In the genomic region with DNA sequence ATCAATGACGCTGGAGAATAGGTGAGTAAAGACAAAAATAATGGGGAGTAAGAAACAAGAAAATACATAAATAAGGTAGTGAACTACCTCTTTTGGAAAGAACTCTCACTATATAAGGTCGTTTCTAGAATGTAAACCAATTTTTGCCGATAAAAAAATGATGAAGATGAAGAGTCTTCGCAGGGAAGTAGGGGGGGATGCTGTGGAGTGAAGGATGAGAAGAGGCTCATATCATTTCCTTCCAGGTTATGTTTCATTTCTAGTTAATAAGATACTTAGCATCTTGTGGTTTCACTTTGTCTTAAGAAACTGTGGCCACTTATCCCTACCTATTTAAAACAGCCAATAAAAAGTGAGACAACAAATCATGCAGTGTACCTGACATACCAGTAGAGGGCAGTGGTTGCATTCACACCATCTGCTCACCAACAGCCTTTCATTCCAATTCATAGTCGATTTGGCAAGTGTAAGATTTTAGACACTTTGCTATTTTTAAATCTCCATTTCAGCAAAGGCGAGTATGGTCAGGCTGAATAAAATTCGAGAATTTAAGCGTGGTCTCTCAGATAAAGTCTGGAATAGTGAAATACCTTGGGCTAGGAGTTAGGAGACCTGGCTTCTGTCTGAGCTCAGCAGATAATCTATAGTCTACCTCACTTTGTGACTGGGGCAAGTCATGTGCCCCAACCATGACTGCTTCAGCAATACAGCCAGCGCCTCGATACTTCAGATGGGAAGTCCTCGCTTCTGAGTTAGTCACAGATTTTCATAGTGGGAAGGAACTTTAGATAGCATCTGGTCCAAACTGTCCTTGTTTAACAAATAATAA, we compare ENCODE assay signal across 9 cellular contexts. TPM values are rescaled to one million over a fixed set of nuclear protein-coding genes. Genes with fewer than 3 reads are reported as not detected.
DNase-seq lines count a peak whose midpoint lies in the region; ATAC-seq and TF ChIP-seq lines count a peak whose summit lies in the region.
"Had no signal": no experiment of that assay in that cellular context is flagged by ENCODE, and none has a peak within 500 bp of the region (broad histone marks: within the 10 kb centered on the region; RNA-seq: fewer than 3 reads in every experiment).

No MANE protein-coding gene starts in this region.

- H3K4ac ChIP-seq in IMR-90 (ENCODE audit: low read depth, low read length): no peak overlapping the region

- no peak overlapping the region for H2AK9ac ChIP-seq in IMR-90 (replicated peaks; ENCODE audit: low read depth, low read length, poor library complexity)

- H3K4me3 ChIP-seq in IMR-90 (ENCODE audit: insufficient read depth, low read depth, low read length) (no peak overlapping the region), PC-9 (no peak overlapping the region), retinal pigment epithelial cell (ENCODE audit: low read length) (no peak overlapping the region)
- H3K4me3 ChIP-seq: skin epidermis had no signal

- H3K79me2 ChIP-seq in PC-9 (ENCODE audit: low read depth): no peaks in the 10 kb centered on the region

- no peak overlapping the region for H3K27ac ChIP-seq in IMR-90 (ENCODE audit: insufficient read depth, low read length)
- H3K27ac ChIP-seq in PC-9: no peak overlapping the region

- H2AFZ ChIP-seq in IMR-90 (replicated peaks; ENCODE audit: low read length, poor library complexity) (no peak overlapping the region), PC-9 (no peak overlapping the region)

- intact Hi-C loops in IMR-90 (cut with micrococcal nuclease) (loop anchor here (1.0 to 2.0 kb wide), 4 partner anchors 77 to 1326 kb away; no protein-coding TSS in a partner anchor), PC-9 (cut with micrococcal nuclease; ENCODE audit: unreplicated experiment) (loop anchor here (1.0 to 5.0 kb wide), 7 partner anchors 12 to 1324 kb away; no protein-coding TSS in a partner anchor), left cardiac atrium (cut with DNase I) (loop anchor here in 1 of 2 donors (5.0 kb wide), 1 partner anchor 1329 kb away; no protein-coding TSS in a partner anchor)

- no peak overlapping the region for H3K23ac ChIP-seq in IMR-90 (ENCODE audit: low read depth, low read length)

- H4K20me1 ChIP-seq in IMR-90 (ENCODE audit: insufficient read depth, low read length) (no peaks in the 10 kb centered on the region), PC-9 (ENCODE audit: insufficient read depth) (no peaks in the 10 kb centered on the region)

- no peaks in the 10 kb centered on the region for H3K9me3 ChIP-seq in IMR-90 (ENCODE audit: control insufficient read depth, insufficient read depth, low read length)
- H3K9me3 ChIP-seq in PC-9 (ENCODE audit: insufficient read depth, low read depth): no peaks in the 10 kb centered on the region

- H3K9me1 ChIP-seq in IMR-90 (ENCODE audit: insufficient read depth, low read length): no peaks in the 10 kb centered on the region

- H3K4me2 ChIP-seq in IMR-90 (ENCODE audit: low read depth, low read length) (no peak overlapping the region), PC-9 (no peak overlapping the region)

- TF ChIP-seq POLR2A in IMR-90 (IDR thresholded peaks at IDR 0.05; ENCODE audit: low read depth, low read length): no peak

- H3K36me3 ChIP-seq in IMR-90 (ENCODE audit: control insufficient read depth, insufficient read depth, low read length) (peaks cover 16% of the 10 kb centered on the region), PC-9 (ENCODE audit: low read depth) (no peaks in the 10 kb centered on the region)

- DNase-seq in NCI-H2107 treated with DMSO at 0.1 percent for 48 hours (lab: John Stamatoyannopoulos, UW; ENCODE audit: unreplicated experiment) (peak; percentile 49), NCI-H2107 (lab: John Stamatoyannopoulos, UW) (no peak), IMR-90 (peak; percentile 77), PC-9 (peak in 1 of 2 experiments; percentile 45), left cardiac atrium (no peak), retinal pigment epithelial cell (ENCODE audit: low read depth) (peak; percentile 29)
- DNase-seq in activated naive CD8-positive, alpha-beta T cell treated with anti-CD3 and anti-CD28 coated beads, Interleukin-2, amount 50 U/mL, for 16 hours (ENCODE audit: low read depth, low spot score): peak; percentile 14

- no TSS peak for BruUV-seq in IMR-90 (replicated peaks; lab: Mats Ljungman, UMichigan)
- BruUV-seq in PC-9 (replicated peaks; lab: Mats Ljungman, UMichigan): no TSS peak

- H3F3A ChIP-seq in PC-9 (ENCODE audit: insufficient read depth, low read depth): no peaks in the 10 kb centered on the region

- POLR2A ChIA-PET in IMR-90 (lab: Charles Lee; ENCODE audit: unreplicated experiment): no interaction called here
- POLR2A ChIA-PET in PC-9 (lab: Charles Lee; ENCODE audit: unreplicated experiment): no interaction called here

- no peak overlapping the region for H2BK120ac ChIP-seq in IMR-90 (ENCODE audit: low read depth, low read length)

- TF ChIP-seq CTCF in IMR-90 (conservative IDR thresholded peaks at IDR 0.05; ENCODE audit: low read depth, low read length): peak; percentile 95
- TF ChIP-seq CTCF in PC-9 (conservative IDR thresholded peaks at IDR 0.05): peak; percentile 85
- peak; percentile 96 for TF ChIP-seq CTCF in retinal pigment epithelial cell (conservative IDR thresholded peaks at IDR 0.05; ENCODE audit: low read depth, low read length)

- no peak overlapping the region for H4K91ac ChIP-seq in IMR-90 (ENCODE audit: insufficient read depth, low read depth, low read length)

- no CpG with 5 or more reads among the region's 11 CpGs for WGBS in IMR-90 (ENCODE audit: extremely low coverage in 2 of 2, insufficient read length in 1 of 2), 2 experiments

- CTCF ChIA-PET in IMR-90 (lab: Yijun Ruan, JAX): interaction anchor here (0.7 to 1.9 kb wide), 2 partner anchors 13 kb away, joined by 5 to 14 read pairs; no protein-coding TSS in a partner anchor
- CTCF ChIA-PET in PC-9 (lab: Charles Lee): interaction anchor here (1.0 to 1.7 kb wide), 2 partner anchors 12 to 84 kb away, joined by 3 to 5 read pairs; no protein-coding TSS in a partner anchor

- no peak overlapping the region for H4K5ac ChIP-seq in IMR-90 (ENCODE audit: low read depth, low read length)

- no peak overlapping the region for H3K9ac ChIP-seq in IMR-90 (ENCODE audit: low read depth, low read length)

- peak; percentile 87 for TF ChIP-seq RAD21 in IMR-90 (IDR thresholded peaks at IDR 0.05; ENCODE audit: low read length)

- H3K79me1 ChIP-seq in IMR-90 (ENCODE audit: low read depth in 1 of 2, low read length in 2 of 2): no peaks in the 10 kb centered on the region; a peak in 1 of 4 replicates

- no peak overlapping the region for H4K8ac ChIP-seq in IMR-90 (ENCODE audit: low read depth in 2 of 2, low read length in 2 of 2)

- in situ Hi-C loops in IMR-90 (cut with MboI; ENCODE audit: low sequenced_read_pairs): loop anchor here (25.0 kb wide), 1 partner anchor 1329 kb away; no protein-coding TSS in a partner anchor

- H2BK5ac ChIP-seq in IMR-90 (ENCODE audit: low read depth, low read length, poor library complexity, severe bottlenecking): no peak overlapping the region

- H3K9me2 ChIP-seq in PC-9 (ENCODE audit: insufficient read depth): no peaks in the 10 kb centered on the region

- H3K27me3 ChIP-seq in IMR-90 (ENCODE audit: control insufficient read depth, insufficient read depth, low read length) (no peaks in the 10 kb centered on the region), PC-9 (ENCODE audit: insufficient read depth, low read depth) (no peaks in the 10 kb centered on the region)

- H2AK5ac ChIP-seq in IMR-90 (ENCODE audit: low read depth, low read length): no peak overlapping the region

- no peak overlapping the region for H3K56ac ChIP-seq in IMR-90 (ENCODE audit: extremely low read depth, insufficient read depth, low read length)

- no peak overlapping the region for H2BK20ac ChIP-seq in IMR-90 (ENCODE audit: low read depth, low read length)

- H3K4me1 ChIP-seq in IMR-90 (ENCODE audit: control insufficient read depth, insufficient read depth, low read length): no peaks in the 10 kb centered on the region
- H3K4me1 ChIP-seq in PC-9 (replicated peaks; ENCODE audit: insufficient read depth): no peaks in the 10 kb centered on the region

- H3K14ac ChIP-seq in IMR-90 (replicated peaks; ENCODE audit: low read depth, low read length): no peak overlapping the region

- H3K18ac ChIP-seq in IMR-90 (ENCODE audit: low read depth, low read length): no peak overlapping the region

- H2BK15ac ChIP-seq in IMR-90 (ENCODE audit: low read depth, low read length): no peak overlapping the region

- ATAC-seq in GM21619 (IDR thresholded peaks at IDR 0.05; ENCODE audit: unreplicated experiment): peak; percentile 81
- ATAC-seq in IMR-90 (ENCODE audit: low read depth): peak; percentile 98
- ATAC-seq in left cardiac atrium: peak; percentile 72 to 78

- dilution Hi-C loops in IMR-90 (cut with HindIII; ENCODE audit: low sequenced_read_pairs, unreplicated experiment): no loop called here

TF ChIP-seq in IMR-90, 13 proteins besides CTCF, POLR2A, EP300 and RAD21:
- no peak for TF ChIP-seq FOS (IDR thresholded peaks at IDR 0.05; ENCODE audit: low read depth, low read length)
- peak; percentile 72 for TF ChIP-seq SMC3 (IDR thresholded peaks at IDR 0.05; ENCODE audit: low read depth, low read length)
- no peak for TF ChIP-seq CHD1 (IDR thresholded peaks at IDR 0.05; ENCODE audit: low read depth, low read length)

RNA-seq across cellular contexts. Expression of gene ICE2, which starts 28.9 kb away (rescaled TPM):
- 21.1 and 22.8 TPM in 2 replicates for total RNA-seq in IMR-90 (2012; rRNA removed)
- 11.3 and 14.7 TPM in 2 replicates for polyA plus RNA-seq in IMR-90 (2012; rRNA removed)
- polyA plus RNA-seq in IMR-90 (2012; cell fraction: cytosol; rRNA removed): 2.0 and 3.0 TPM in 2 replicates
- polyA plus RNA-seq in IMR-90 (2012; cell fraction: nucleus; rRNA removed; ENCODE audit: low replicate concordance): 3.6 and 24.3 TPM in 2 replicates
- total RNA-seq in PC-9 (2021): 64.1 and 67.5 TPM in 2 replicates
- total RNA-seq in left cardiac atrium: 10 to 100 TPM; 29.0 to 29.6 TPM

Comparison
In these comparisons a context has a peak if more than half of its experiments do, and no peak if none do; other contexts are left out.
1. DNase-seq: peak in NCI-H2107 treated with DMSO at 0.1 percent for 48 hours (single experiment), IMR-90 (single experiment), activated naive CD8-positive, alpha-beta T cell treated with anti-CD3 and anti-CD28 coated beads, Interleukin-2, amount 50 U/mL, for 16 hours (single experiment) and retinal pigment epithelial cell (single experiment); none in NCI-H2107 (single experiment) and left cardiac atrium (single experiment).
2. Peak in every context shown above with its lines, with median percentiles within 50 percentile points of each other: ATAC-seq and CTCF ChIP-seq.